Comparison of ENCODE assay signal across 1 cellular context in the genomic region with DNA sequence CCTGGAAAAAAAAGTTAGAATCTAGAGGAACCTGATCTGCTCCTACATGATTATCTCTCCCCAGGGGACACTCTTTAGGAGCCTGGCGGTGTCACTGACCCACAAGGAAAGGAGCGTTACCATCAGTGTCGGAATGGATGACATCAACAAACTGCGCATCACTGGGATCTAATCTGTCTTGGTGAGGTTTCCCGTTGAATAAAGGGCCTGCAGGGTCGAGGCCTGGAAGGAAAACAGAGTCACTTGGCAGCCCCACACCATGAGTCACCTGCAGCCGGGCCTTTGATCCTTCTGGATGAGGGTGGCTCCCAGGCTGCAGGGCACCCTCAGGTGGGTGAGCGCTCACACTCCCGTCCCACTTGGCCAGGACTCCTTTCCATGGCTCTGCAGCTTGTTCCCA.
TF ChIP-seq lines count a peak whose summit lies in the region.

No MANE protein-coding gene starts in this region.

TF ChIP-seq in GM12891, 5 proteins besides CTCF, POLR2A, EP300 and RAD21:
- TF ChIP-seq TAF1 (IDR thresholded peaks at IDR 0.05; ENCODE audit: low read depth, low read length) = no peak
- no peak for TF ChIP-seq PAX5 (IDR thresholded peaks at IDR 0.05; ENCODE audit: insufficient read depth, low read length, severe bottlenecking)
- no peak for TF ChIP-seq SPI1 (IDR thresholded peaks at IDR 0.05; ENCODE audit: low read depth, low read length)
- no peak for TF ChIP-seq POLR2AphosphoS5 (IDR thresholded peaks at IDR 0.05; ENCODE audit: low read depth, low read length)
- no peak for TF ChIP-seq POU2F2 (IDR thresholded peaks at IDR 0.05; ENCODE audit: low read depth, low read length)
